1 cellular context compared by ENCODE assay signal in genomic region chr17:79934653-79934970, GRCh38.
TF ChIP-seq lines count a peak whose summit lies in the region.

No MANE protein-coding gene starts in this region.

TF ChIP-seq in WTC11, 78 proteins besides CTCF, POLR2A, EP300 and RAD21 (continued from another document):
- TF ChIP-seq PREB (CRISPR knock-in tag; IDR thresholded peaks at IDR 0.05; ENCODE audit: borderline replicate concordance) = no peak
- no peak for TF ChIP-seq ZNF317 (CRISPR knock-in tag; IDR thresholded peaks at IDR 0.05; ENCODE audit: borderline replicate concordance, low read depth)
TF ChIP-seq in WTC11: peak in this region for 0.
